ENCODE assay signal across 9 cellular contexts in the genomic region with DNA sequence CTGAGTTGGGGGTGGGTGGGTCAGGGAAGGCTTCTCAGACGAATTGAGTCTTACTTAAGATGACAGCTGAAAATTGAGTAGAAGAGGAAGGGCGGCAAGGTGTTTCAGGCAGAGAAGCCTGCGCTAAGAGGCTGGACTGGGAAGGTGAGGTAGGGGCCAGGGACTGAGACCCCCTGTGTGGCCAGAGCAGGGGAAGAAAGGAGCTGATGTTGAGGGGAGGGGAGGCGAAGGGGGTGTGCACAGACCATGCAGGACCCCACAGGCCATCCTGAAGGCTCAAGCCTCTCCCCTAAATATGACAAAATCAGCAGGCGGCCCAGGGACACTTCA. TPM values are rescaled to one million over a fixed set of nuclear protein-coding genes. Genes with fewer than 3 reads are reported as not detected.
DNase-seq lines count a peak whose midpoint lies in the region; ATAC-seq, FAIRE-seq and TF ChIP-seq lines count a peak whose summit lies in the region.
"Had no signal": no experiment of that assay in that cellular context is flagged by ENCODE, and none has a peak within 500 bp of the region (broad histone marks: within the 10 kb centered on the region; RNA-seq: fewer than 3 reads in every experiment).

No MANE protein-coding gene starts in this region.

- H2BK5ac ChIP-seq in H1 (ENCODE audit: low read depth, low read length): no peak overlapping the region

- H3K27me3 Mint-ChIP-seq in Caco-2 (ENCODE audit: insufficient read depth, unreplicated experiment) (peaks cover 8% of the 10 kb centered on the region), neural crest cell (ENCODE audit: low read depth) (peaks cover 71% of the 10 kb centered on the region)

- no peak overlapping the region for H3K14ac ChIP-seq in H1 (ENCODE audit: insufficient read length)

- no peak overlapping the region for H3K56ac ChIP-seq in H1 (replicated peaks; ENCODE audit: insufficient read length, low read depth, low read length)

- no peaks in the 10 kb centered on the region for H3K79me1 ChIP-seq in H1 (ENCODE audit: low read depth, low read length)

- H2BK20ac ChIP-seq in H1 (ENCODE audit: low read length): no peak overlapping the region

- H2AFZ ChIP-seq in PC-3 (ENCODE audit: low read length) (peak overlapping the region; percentile 44; the same call in 1 of the 2 replicates), H1 (ENCODE audit: low read length) (no peak overlapping the region)

- H3F3A ChIP-seq in PC-3 (ENCODE audit: low read length, unreplicated experiment): no peaks in the 10 kb centered on the region

- no peak overlapping the region for H3K18ac ChIP-seq in H1 (ENCODE audit: extremely low read depth, low read length)

- no peak; the same call in 1 of the 2 replicates for ATAC-seq in PC-3
- ATAC-seq in right lobe of liver: no peak
- ATAC-seq in HG02884 (IDR thresholded peaks at IDR 0.05; ENCODE audit: unreplicated experiment): no peak

- DNase-seq in Caco-2: no peak
- DNase-seq in PC-3: no peak
- DNase-seq in H1 (ENCODE audit: low read depth in 1 of 2, low spot score in 2 of 2): no peak
- DNase-seq in neural crest cell (ENCODE audit: low read depth, low spot score): no peak
- no peak for DNase-seq in right lobe of liver
- no peak for DNase-seq in lower leg skin (ENCODE audit: low spot score in 2 of 2)
- no peak for DNase-seq in NCI-H226
- DNase-seq: DND-41 had no signal

- no peak for FAIRE-seq in H1 (lab: Jason Lieb, UNC)

- POLR2A ChIA-PET in Caco-2 (lab: Charles Lee): no interaction called here
- POLR2A ChIA-PET in PC-3 (lab: Charles Lee; ENCODE audit: unreplicated experiment): no interaction called here
- POLR2A ChIA-PET in H1 (lab: Charles Lee; ENCODE audit: partially characterized antibody): interaction anchor here (0.8 to 2.1 kb wide), 6 partner anchors 35 to 309 kb away, joined by 3 to 7 read pairs (median 4); no protein-coding TSS in a partner anchor

- WGBS in H1 (ENCODE audit: extremely low coverage in 1 of 2, insufficient coverage in 1 of 2, insufficient read length in 1 of 2, insufficient replicate concordance in 2 of 2, low coverage in 1 of 2, low lambda C conversion rate in 2 of 2, missing lambda C conversion rate in 1 of 2), 2 experiments: 14% methylated on average over 4 of the region's 5 CpGs; no CpG with 5 or more reads in 1 of the 2 experiments
- 51% methylated on average over 5 of the region's 5 CpGs for WGBS in right lobe of liver (ENCODE audit: insufficient coverage, low coverage, low lambda C conversion rate, missing lambda C conversion rate)
- WGBS in lower leg skin, 2 donors: 64 to 74% methylated on average over 5 of the region's 5 CpGs

- no peak overlapping the region for H4K8ac ChIP-seq in H1 (ENCODE audit: extremely low read depth, insufficient read depth, low read length)

- H2BK12ac ChIP-seq in H1 (ENCODE audit: low read depth, low read length): no peak overlapping the region

- H3K4me1 Mint-ChIP-seq in Caco-2 (ENCODE audit: low read depth, unreplicated experiment) (peaks cover 26% of the 10 kb centered on the region), neural crest cell (peaks cover 36% of the 10 kb centered on the region)

- H3K9me3 ChIP-seq in Caco-2 (no peaks in the 10 kb centered on the region), PC-3 (ENCODE audit: low read length) (no peaks in the 10 kb centered on the region), H1 (ENCODE audit: insufficient read depth in 2 of 2, low read depth in 1 of 2, low read length in 1 of 2) (peaks cover 3 to 4% of the 10 kb centered on the region in 2 experiments; a peak in 3 of 4 replicates), right lobe of liver (no peaks in the 10 kb centered on the region)

- TF ChIP-seq EP300 in H1 (IDR thresholded peaks at IDR 0.05; ENCODE audit: borderline replicate concordance in 1 of 2, low read depth in 2 of 2, low read length in 2 of 2): no peak

- no peak overlapping the region for H3K4ac ChIP-seq in H1 (replicated peaks; ENCODE audit: insufficient read length, low read depth, low read length)

- H3K4me2 ChIP-seq in PC-3 (ENCODE audit: low read length) (peak overlapping the region; percentile 84), H1 (ENCODE audit: insufficient read depth in 1 of 2, low read depth in 2 of 2, low read length in 2 of 2) (peak overlapping the region; percentile 75 to 91)

- H3K36me3 Mint-ChIP-seq in Caco-2 (ENCODE audit: insufficient read depth, unreplicated experiment) (peaks cover 14% of the 10 kb centered on the region), neural crest cell (ENCODE audit: low read depth) (no peaks in the 10 kb centered on the region)

- H3K23me2 ChIP-seq in H1 (ENCODE audit: low read depth, low read length): peaks cover 12% of the 10 kb centered on the region; the same call in 1 of the 2 replicates

- no peak overlapping the region for H3K4me3 ChIP-seq in Caco-2 (ENCODE audit: low read depth, low read length)
- H3K4me3 ChIP-seq in PC-3 (ENCODE audit: low read length): no peak overlapping the region
- peak overlapping the region; percentile 45 to 62 (median 56); a peak in 7 of 8 replicates for H3K4me3 ChIP-seq in H1 (ENCODE audit: extremely low read depth in 1 of 4, insufficient read depth in 2 of 4, low read depth in 3 of 4, low read length in 4 of 4)
- H3K4me3 ChIP-seq in right lobe of liver: no peak overlapping the region
- no peak overlapping the region for H3K4me3 ChIP-seq in lower leg skin (ENCODE audit: low read depth, poor library complexity, severe bottlenecking)

- no peak overlapping the region for H3K9ac ChIP-seq in PC-3 (ENCODE audit: low read length)
- no peak overlapping the region for H3K9ac ChIP-seq in H1 (replicated peaks in 1 of 4; ENCODE audit: extremely low read depth in 1 of 4, low read depth in 3 of 4, low read length in 3 of 4)

- H3K4me1 ChIP-seq in Caco-2: no peaks in the 10 kb centered on the region; the same call in 1 of the 2 replicates
- H3K4me1 ChIP-seq in PC-3 (ENCODE audit: insufficient read depth, low read length): peaks cover 22% of the 10 kb centered on the region
- H3K4me1 ChIP-seq in H1 (replicated peaks in 1 of 4; ENCODE audit: control insufficient read depth in 3 of 4, insufficient read depth in 4 of 4, low read length in 3 of 4): peaks cover 2 to 17% (median 10%) of the 10 kb centered on the region in 4 experiments
- H3K4me1 ChIP-seq in right lobe of liver: peaks cover 0 to 18% (median 4%) of the 10 kb centered on the region in 4 donors

- H3K9me2 ChIP-seq in PC-3 (replicated peaks; ENCODE audit: low read length): no peaks in the 10 kb centered on the region

- H3K27ac ChIP-seq in PC-3 (ENCODE audit: low read length): no peak overlapping the region
- no peak overlapping the region for H3K27ac ChIP-seq in H1 (ENCODE audit: low read depth, low read length)
- no peak overlapping the region for H3K27ac ChIP-seq in right lobe of liver

- H4K20me1 ChIP-seq in PC-3 (ENCODE audit: low read length) (no peaks in the 10 kb centered on the region), H1 (replicated peaks in 1 of 2; ENCODE audit: control insufficient read depth in 1 of 2, insufficient read depth in 2 of 2, low read length in 2 of 2) (peaks cover 0 to 2% of the 10 kb centered on the region in 2 experiments)

- H3K27ac Mint-ChIP-seq in Caco-2 (ENCODE audit: unreplicated experiment) (peak overlapping the region; percentile 40), neural crest cell (ENCODE audit: unreplicated experiment) (no peak overlapping the region)

- CTCF ChIA-PET in Caco-2 (lab: Charles Lee) (interaction anchor here (1.1 to 9.7 kb wide), 2 partner anchors 76 to 105 kb away, joined by 5 to 181 read pairs; no protein-coding TSS in a partner anchor), PC-3 (lab: Charles Lee) (no interaction called here), H1 (lab: Charles Lee; ENCODE audit: partially characterized antibody) (interaction anchor here (0.9 to 21.7 kb wide), 5 partner anchors 27 to 152 kb away, joined by 3 to 858 read pairs (median 4); no protein-coding TSS in a partner anchor)

- no peak overlapping the region for H4K91ac ChIP-seq in H1 (replicated peaks; ENCODE audit: insufficient read length, low read length)

- no peak overlapping the region for H3K23ac ChIP-seq in H1 (ENCODE audit: insufficient read length)

- H3K27me3 ChIP-seq in Caco-2 (replicated peaks; ENCODE audit: control insufficient read depth, insufficient read depth, low read length): no peaks in the 10 kb centered on the region; the same call in 1 of the 2 replicates
- H3K27me3 ChIP-seq in PC-3 (ENCODE audit: low read length): no peaks in the 10 kb centered on the region
- H3K27me3 ChIP-seq in H1 (replicated peaks in 1 of 4; ENCODE audit: control insufficient read depth in 3 of 4, extremely low read depth in 1 of 4, insufficient read depth in 3 of 4, low read length in 3 of 4): peaks cover 4 to 13% (median 10%) of the 10 kb centered on the region in 4 experiments; a peak in 6 of 7 replicates
- H3K27me3 ChIP-seq in right lobe of liver: peaks cover 0 to 24% of the 10 kb centered on the region in 2 donors

- peaks cover 7% of the 10 kb centered on the region for H3K9me3 Mint-ChIP-seq in Caco-2 (ENCODE audit: unreplicated experiment)
- H3K9me3 Mint-ChIP-seq in neural crest cell: peaks cover 3% of the 10 kb centered on the region

- no peak overlapping the region for H2BK15ac ChIP-seq in H1 (ENCODE audit: low read length)

- no peak overlapping the region for H2AK5ac ChIP-seq in H1 (ENCODE audit: low read depth, low read length)

- H3K4me3 Mint-ChIP-seq in Caco-2 (ENCODE audit: unreplicated experiment) (peak overlapping the region; percentile 91), neural crest cell (peak overlapping the region; percentile 82)

- BruUV-seq in Caco-2 (replicated peaks; lab: Mats Ljungman, UMichigan) (no TSS peak), PC-3 (replicated peaks; lab: Mats Ljungman, UMichigan) (no TSS peak)

- no peak overlapping the region for H2BK120ac ChIP-seq in H1 (replicated peaks; ENCODE audit: low read depth, low read length)

- H3K36me3 ChIP-seq in Caco-2 (ENCODE audit: control insufficient read depth, insufficient read depth, low read length): no peaks in the 10 kb centered on the region
- H3K36me3 ChIP-seq in PC-3 (ENCODE audit: low read depth, low read length): no peaks in the 10 kb centered on the region
- H3K36me3 ChIP-seq in H1 (ENCODE audit: control insufficient read depth in 2 of 4, insufficient read depth in 4 of 4, low read length in 3 of 4): no peaks in the 10 kb centered on the region
- H3K36me3 ChIP-seq in right lobe of liver: no peaks in the 10 kb centered on the region

- intact Hi-C loops in Caco-2 (cut with micrococcal nuclease; ENCODE audit: unreplicated experiment): loop anchor here (5.0 kb wide), 1 partner anchor 115 kb away; the partner anchor contains the start of gene PHF21A
- intact Hi-C loops in PC-3 (cut with micrococcal nuclease): loop anchor here (2.0 to 10.0 kb wide), 3 partner anchors 110 to 272 kb away; no protein-coding TSS in a partner anchor
- intact Hi-C loops in right lobe of liver (cut with DNase I): loop anchor here in 1 of 2 donors (5.0 kb wide), 1 partner anchor 80 kb away; no protein-coding TSS in a partner anchor
- intact Hi-C loops in lower leg skin (cut with DNase I; ENCODE audit: low total_unique reads): loop anchor here (5.0 kb wide), 1 partner anchor 70 kb away; no protein-coding TSS in a partner anchor

- TF ChIP-seq POLR2A in H1 (IDR thresholded peaks at IDR 0.05; ENCODE audit: control extremely low read depth in 1 of 2, low read depth in 2 of 2, low read length in 2 of 2) (no peak), right lobe of liver (IDR thresholded peaks at IDR 0.05) (no peak), lower leg skin (IDR thresholded peaks at IDR 0.05) (no peak)

- TF ChIP-seq CTCF in Caco-2 (IDR thresholded peaks at IDR 0.05; ENCODE audit: insufficient read depth in 1 of 2, low read depth in 1 of 2, low read length in 1 of 2, severe bottlenecking in 1 of 2, unreplicated experiment in 1 of 2): no peak
- TF ChIP-seq CTCF in PC-3 (conservative IDR thresholded peaks at IDR 0.05; ENCODE audit: low read depth, low read length): no peak
- TF ChIP-seq CTCF in H1 (IDR thresholded peaks at IDR 0.05; ENCODE audit: control extremely low read depth in 1 of 3, insufficient read depth in 1 of 3, low read depth in 1 of 3, low read length in 3 of 3): no peak
- no peak for TF ChIP-seq CTCF in neural crest cell (conservative IDR thresholded peaks at IDR 0.05)
- TF ChIP-seq CTCF in right lobe of liver (IDR thresholded peaks at IDR 0.05): no peak
- no peak for TF ChIP-seq CTCF in lower leg skin (IDR thresholded peaks at IDR 0.05)

- no peaks in the 10 kb centered on the region for H3K79me2 ChIP-seq in PC-3 (ENCODE audit: low read length)
- H3K79me2 ChIP-seq in H1 (ENCODE audit: control insufficient read depth in 1 of 2, insufficient read depth in 2 of 2, low read length in 2 of 2): no peaks in the 10 kb centered on the region

- H4K5ac ChIP-seq in H1 (ENCODE audit: insufficient read length, low read depth, low read length): no peak overlapping the region

- no peak for TF ChIP-seq RAD21 in H1 (IDR thresholded peaks at IDR 0.05 in 1 of 2, conservative IDR thresholded peaks at IDR 0.05 in 1 of 2; ENCODE audit: low read depth in 2 of 2, low read length in 2 of 2)

RNA-seq across cellular contexts. Expression of gene CREB3L1, which starts 40.6 kb away (rescaled TPM):
- total RNA-seq in Caco-2 (2022) (24.9 and 29.5 TPM in 2 replicates), PC-3 (2014; rRNA removed) (1.1 and 1.4 TPM in 2 replicates), neural crest cell (0.71 and 0.75 TPM in 2 replicates), right lobe of liver (under 1 TPM; 0.07 to 0.37 (median 0.24) TPM), lower leg skin (1 to 10 TPM in 1 of 4 donors, under 1 TPM in 3; 0.15 to 2.3 (median 0.54) TPM)
- 12.7 and 13.7 TPM in 2 replicates for total RNA-seq in H1 (2021; fragmentation: NEBNext Ultra II Directional; extraction: Animal tissue kit (Norgen Biotek cat#: 25700))
- 4.1 and 6.5 TPM in 2 replicates for polyA plus RNA-seq in H1 (2011; rRNA removed)
- polyA plus RNA-seq in H1 (2011; cell fraction: cytosol; rRNA removed): 1.8 TPM
- polyA plus RNA-seq in H1 (2011; cell fraction: nucleus; rRNA removed): 5.0 TPM
- polyA plus RNA-seq in H1 (2012, experiment 1 of 2): 10.0 to 16.5 TPM (median 14.4 TPM) in 4 replicates
- polyA plus RNA-seq in H1 (2012, experiment 2 of 2): 13.8 TPM
- polyA plus RNA-seq in H1 (2013, experiment 1 of 2): 19.3 TPM
- 23.2 TPM for polyA plus RNA-seq in H1 (2013, experiment 2 of 2)
- 2.3 and 5.3 TPM in 2 replicates for polyA minus RNA-seq in H1 (2011; rRNA and poly(A)+ RNA removed)
- 8.2 TPM for polyA minus RNA-seq in H1 (2011; cell fraction: cytosol; rRNA and poly(A)+ RNA removed)
- 5.3 TPM for polyA minus RNA-seq in H1 (2011; cell fraction: nucleus; rRNA and poly(A)+ RNA removed)

Comparison
In these comparisons a context has a peak if more than half of its experiments do, and no peak if none do; other contexts are left out.
1. H3K4me3 ChIP-seq: peak in H1 (4 of 4); none in Caco-2 (single experiment), PC-3 (single experiment), right lobe of liver (0 of 3) and lower leg skin (single experiment).